ENCODE assay signal across 1 cellular context in the genomic region with DNA sequence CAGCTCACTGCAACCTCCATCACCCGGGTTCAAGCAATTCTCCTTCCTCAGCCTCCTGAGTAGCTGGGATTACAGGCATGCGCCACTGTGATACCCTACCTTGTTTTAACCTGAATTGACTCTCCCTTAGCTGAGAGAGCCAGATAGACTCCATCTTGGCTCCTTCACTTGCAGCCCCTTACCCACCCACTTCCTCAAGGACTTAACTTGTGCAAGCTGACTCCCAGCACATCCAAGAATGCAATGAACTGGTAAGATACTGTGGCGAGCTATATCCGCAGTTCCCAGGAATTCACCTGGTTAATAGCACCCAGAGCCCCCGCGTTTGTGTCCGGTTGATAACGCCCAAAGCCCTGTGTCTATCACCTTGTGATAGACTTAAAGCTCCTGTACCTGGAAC.
TF ChIP-seq lines count a peak whose summit lies in the region.
"Not testable (repeated sequence)": the region's sequence is repeated elsewhere in the genome, so short reads cannot be mapped to it uniquely, and the experiment has no call there.

No MANE protein-coding gene starts in this region.

TF ChIP-seq in K562, 482 proteins besides CTCF, POLR2A, EP300 and RAD21 (continues in another document):
- TF ChIP-seq, protein P1, sequence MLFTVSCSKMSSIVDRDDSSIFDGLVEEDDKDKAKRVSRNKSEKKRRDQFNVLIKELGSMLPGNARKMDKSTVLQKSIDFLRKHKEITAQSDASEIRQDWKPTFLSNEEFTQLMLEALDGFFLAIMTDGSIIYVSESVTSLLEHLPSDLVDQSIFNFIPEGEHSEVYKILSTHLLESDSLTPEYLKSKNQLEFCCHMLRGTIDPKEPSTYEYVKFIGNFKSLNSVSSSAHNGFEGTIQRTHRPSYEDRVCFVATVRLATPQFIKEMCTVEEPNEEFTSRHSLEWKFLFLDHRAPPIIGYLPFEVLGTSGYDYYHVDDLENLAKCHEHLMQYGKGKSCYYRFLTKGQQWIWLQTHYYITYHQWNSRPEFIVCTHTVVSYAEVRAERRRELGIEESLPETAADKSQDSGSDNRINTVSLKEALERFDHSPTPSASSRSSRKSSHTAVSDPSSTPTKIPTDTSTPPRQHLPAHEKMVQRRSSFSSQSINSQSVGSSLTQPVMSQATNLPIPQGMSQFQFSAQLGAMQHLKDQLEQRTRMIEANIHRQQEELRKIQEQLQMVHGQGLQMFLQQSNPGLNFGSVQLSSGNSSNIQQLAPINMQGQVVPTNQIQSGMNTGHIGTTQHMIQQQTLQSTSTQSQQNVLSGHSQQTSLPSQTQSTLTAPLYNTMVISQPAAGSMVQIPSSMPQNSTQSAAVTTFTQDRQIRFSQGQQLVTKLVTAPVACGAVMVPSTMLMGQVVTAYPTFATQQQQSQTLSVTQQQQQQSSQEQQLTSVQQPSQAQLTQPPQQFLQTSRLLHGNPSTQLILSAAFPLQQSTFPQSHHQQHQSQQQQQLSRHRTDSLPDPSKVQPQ (CRISPR knock-in tag; IDR thresholded peaks at IDR 0.05; ENCODE audit: borderline replicate concordance) = peak; percentile 43; the same call in 1 of the 2 replicates
- TF ChIP-seq, protein P2, sequence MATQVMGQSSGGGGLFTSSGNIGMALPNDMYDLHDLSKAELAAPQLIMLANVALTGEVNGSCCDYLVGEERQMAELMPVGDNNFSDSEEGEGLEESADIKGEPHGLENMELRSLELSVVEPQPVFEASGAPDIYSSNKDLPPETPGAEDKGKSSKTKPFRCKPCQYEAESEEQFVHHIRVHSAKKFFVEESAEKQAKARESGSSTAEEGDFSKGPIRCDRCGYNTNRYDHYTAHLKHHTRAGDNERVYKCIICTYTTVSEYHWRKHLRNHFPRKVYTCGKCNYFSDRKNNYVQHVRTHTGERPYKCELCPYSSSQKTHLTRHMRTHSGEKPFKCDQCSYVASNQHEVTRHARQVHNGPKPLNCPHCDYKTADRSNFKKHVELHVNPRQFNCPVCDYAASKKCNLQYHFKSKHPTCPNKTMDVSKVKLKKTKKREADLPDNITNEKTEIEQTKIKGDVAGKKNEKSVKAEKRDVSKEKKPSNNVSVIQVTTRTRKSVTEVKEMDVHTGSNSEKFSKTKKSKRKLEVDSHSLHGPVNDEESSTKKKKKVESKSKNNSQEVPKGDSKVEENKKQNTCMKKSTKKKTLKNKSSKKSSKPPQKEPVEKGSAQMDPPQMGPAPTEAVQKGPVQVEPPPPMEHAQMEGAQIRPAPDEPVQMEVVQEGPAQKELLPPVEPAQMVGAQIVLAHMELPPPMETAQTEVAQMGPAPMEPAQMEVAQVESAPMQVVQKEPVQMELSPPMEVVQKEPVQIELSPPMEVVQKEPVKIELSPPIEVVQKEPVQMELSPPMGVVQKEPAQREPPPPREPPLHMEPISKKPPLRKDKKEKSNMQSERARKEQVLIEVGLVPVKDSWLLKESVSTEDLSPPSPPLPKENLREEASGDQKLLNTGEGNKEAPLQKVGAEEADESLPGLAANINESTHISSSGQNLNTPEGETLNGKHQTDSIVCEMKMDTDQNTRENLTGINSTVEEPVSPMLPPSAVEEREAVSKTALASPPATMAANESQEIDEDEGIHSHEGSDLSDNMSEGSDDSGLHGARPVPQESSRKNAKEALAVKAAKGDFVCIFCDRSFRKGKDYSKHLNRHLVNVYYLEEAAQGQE (CRISPR knock-in tag; IDR thresholded peaks at IDR 0.05; ENCODE audit: low read depth) = 0 out of 2 replicates have a peak, but pooled peaks have one; percentile 40
- 0 out of 2 replicates have a peak, but pooled peaks have one; percentile 44 for TF ChIP-seq SMAD3 (CRISPR knock-in tag; conservative IDR thresholded peaks at IDR 0.05)
- TF ChIP-seq, protein P3, sequence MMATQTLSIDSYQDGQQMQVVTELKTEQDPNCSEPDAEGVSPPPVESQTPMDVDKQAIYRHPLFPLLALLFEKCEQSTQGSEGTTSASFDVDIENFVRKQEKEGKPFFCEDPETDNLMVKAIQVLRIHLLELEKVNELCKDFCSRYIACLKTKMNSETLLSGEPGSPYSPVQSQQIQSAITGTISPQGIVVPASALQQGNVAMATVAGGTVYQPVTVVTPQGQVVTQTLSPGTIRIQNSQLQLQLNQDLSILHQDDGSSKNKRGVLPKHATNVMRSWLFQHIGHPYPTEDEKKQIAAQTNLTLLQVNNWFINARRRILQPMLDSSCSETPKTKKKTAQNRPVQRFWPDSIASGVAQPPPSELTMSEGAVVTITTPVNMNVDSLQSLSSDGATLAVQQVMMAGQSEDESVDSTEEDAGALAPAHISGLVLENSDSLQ (IDR thresholded peaks at IDR 0.05) = peak; percentile 50; the same call in 1 of the 2 replicates
- peak; percentile 75 for TF ChIP-seq ZNF766 (CRISPR knock-in tag; conservative IDR thresholded peaks at IDR 0.05)
- 0 out of 2 replicates have a peak, but pooled peaks have one; percentile 65 for TF ChIP-seq ZNF830 (CRISPR knock-in tag; IDR thresholded peaks at IDR 0.05)
- peak; percentile 82 for TF ChIP-seq TCF3 (CRISPR knock-in tag; IDR thresholded peaks at IDR 0.05)
- TF ChIP-seq, protein P4, sequence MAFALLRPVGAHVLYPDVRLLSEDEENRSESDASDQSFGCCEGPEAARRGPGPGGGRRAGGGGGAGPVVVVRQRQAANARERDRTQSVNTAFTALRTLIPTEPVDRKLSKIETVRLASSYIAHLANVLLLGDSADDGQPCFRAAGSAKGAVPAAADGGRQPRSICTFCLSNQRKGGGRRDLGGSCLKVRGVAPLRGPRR (CRISPR knock-in tag; IDR thresholded peaks at IDR 0.05) = peak; percentile 88
- TF ChIP-seq, protein P5, sequence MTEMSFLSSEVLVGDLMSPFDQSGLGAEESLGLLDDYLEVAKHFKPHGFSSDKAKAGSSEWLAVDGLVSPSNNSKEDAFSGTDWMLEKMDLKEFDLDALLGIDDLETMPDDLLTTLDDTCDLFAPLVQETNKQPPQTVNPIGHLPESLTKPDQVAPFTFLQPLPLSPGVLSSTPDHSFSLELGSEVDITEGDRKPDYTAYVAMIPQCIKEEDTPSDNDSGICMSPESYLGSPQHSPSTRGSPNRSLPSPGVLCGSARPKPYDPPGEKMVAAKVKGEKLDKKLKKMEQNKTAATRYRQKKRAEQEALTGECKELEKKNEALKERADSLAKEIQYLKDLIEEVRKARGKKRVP (CRISPR knock-in tag; IDR thresholded peaks at IDR 0.05) = peak; percentile 60; the same call in 1 of the 2 replicates
- not testable (repeated sequence) for TF ChIP-seq ATF1 (CRISPR knock-in tag; IDR thresholded peaks at IDR 0.05)
- 0 out of 2 replicates have a peak, but pooled peaks have one; percentile 13 for TF ChIP-seq ATF1 (tag; IDR thresholded peaks at IDR 0.05)
- TF ChIP-seq, protein P6, sequence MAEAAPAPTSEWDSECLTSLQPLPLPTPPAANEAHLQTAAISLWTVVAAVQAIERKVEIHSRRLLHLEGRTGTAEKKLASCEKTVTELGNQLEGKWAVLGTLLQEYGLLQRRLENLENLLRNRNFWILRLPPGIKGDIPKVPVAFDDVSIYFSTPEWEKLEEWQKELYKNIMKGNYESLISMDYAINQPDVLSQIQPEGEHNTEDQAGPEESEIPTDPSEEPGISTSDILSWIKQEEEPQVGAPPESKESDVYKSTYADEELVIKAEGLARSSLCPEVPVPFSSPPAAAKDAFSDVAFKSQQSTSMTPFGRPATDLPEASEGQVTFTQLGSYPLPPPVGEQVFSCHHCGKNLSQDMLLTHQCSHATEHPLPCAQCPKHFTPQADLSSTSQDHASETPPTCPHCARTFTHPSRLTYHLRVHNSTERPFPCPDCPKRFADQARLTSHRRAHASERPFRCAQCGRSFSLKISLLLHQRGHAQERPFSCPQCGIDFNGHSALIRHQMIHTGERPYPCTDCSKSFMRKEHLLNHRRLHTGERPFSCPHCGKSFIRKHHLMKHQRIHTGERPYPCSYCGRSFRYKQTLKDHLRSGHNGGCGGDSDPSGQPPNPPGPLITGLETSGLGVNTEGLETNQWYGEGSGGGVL (CRISPR knock-in tag; IDR thresholded peaks at IDR 0.05) = peak; percentile 78
- TF ChIP-seq KLF6 (CRISPR knock-in tag; IDR thresholded peaks at IDR 0.05; ENCODE audit: borderline replicate concordance) = peak; percentile 96
- TF ChIP-seq, protein P7, sequence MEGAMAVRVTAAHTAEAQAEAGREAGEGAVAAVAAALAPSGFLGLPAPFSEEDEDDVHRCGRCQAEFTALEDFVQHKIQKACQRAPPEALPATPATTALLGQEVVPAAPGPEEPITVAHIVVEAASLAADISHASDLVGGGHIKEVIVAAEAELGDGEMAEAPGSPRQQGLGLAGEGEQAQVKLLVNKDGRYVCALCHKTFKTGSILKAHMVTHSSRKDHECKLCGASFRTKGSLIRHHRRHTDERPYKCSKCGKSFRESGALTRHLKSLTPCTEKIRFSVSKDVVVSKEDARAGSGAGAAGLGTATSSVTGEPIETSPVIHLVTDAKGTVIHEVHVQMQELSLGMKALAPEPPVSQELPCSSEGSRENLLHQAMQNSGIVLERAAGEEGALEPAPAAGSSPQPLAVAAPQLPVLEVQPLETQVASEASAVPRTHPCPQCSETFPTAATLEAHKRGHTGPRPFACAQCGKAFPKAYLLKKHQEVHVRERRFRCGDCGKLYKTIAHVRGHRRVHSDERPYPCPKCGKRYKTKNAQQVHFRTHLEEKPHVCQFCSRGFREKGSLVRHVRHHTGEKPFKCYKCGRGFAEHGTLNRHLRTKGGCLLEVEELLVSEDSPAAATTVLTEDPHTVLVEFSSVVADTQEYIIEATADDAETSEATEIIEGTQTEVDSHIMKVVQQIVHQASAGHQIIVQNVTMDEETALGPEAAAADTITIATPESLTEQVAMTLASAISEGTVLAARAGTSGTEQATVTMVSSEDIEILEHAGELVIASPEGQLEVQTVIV (CRISPR knock-in tag; IDR thresholded peaks at IDR 0.05; ENCODE audit: borderline replicate concordance) = peak; percentile 51; the same call in 1 of the 2 replicates
- TF ChIP-seq ILK (tag; IDR thresholded peaks at IDR 0.05; ENCODE audit: borderline replicate concordance, low read depth) = peak; percentile 75; the same call in 1 of the 2 replicates
- peak; percentile 34; the same call in 1 of the 2 replicates for TF ChIP-seq ZNF134 (CRISPR knock-in tag; conservative IDR thresholded peaks at IDR 0.05)
- 0 out of 2 replicates have a peak, but pooled peaks have one; percentile 63 for TF ChIP-seq ZNF23 (CRISPR knock-in tag; IDR thresholded peaks at IDR 0.05)
- TF ChIP-seq HSF4 (CRISPR knock-in tag; IDR thresholded peaks at IDR 0.05; ENCODE audit: borderline replicate concordance) = peak; percentile 96
- 0 out of 2 replicates have a peak, but pooled peaks have one; percentile 41 for TF ChIP-seq TCFL5 (CRISPR knock-in tag; conservative IDR thresholded peaks at IDR 0.05)
- TF ChIP-seq, protein P8, sequence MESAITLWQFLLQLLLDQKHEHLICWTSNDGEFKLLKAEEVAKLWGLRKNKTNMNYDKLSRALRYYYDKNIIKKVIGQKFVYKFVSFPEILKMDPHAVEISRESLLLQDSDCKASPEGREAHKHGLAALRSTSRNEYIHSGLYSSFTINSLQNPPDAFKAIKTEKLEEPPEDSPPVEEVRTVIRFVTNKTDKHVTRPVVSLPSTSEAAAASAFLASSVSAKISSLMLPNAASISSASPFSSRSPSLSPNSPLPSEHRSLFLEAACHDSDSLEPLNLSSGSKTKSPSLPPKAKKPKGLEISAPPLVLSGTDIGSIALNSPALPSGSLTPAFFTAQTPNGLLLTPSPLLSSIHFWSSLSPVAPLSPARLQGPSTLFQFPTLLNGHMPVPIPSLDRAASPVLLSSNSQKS (CRISPR knock-in tag; IDR thresholded peaks at IDR 0.05) = 0 out of 2 replicates have a peak, but pooled peaks have one; percentile 28
- TF ChIP-seq, protein P9, sequence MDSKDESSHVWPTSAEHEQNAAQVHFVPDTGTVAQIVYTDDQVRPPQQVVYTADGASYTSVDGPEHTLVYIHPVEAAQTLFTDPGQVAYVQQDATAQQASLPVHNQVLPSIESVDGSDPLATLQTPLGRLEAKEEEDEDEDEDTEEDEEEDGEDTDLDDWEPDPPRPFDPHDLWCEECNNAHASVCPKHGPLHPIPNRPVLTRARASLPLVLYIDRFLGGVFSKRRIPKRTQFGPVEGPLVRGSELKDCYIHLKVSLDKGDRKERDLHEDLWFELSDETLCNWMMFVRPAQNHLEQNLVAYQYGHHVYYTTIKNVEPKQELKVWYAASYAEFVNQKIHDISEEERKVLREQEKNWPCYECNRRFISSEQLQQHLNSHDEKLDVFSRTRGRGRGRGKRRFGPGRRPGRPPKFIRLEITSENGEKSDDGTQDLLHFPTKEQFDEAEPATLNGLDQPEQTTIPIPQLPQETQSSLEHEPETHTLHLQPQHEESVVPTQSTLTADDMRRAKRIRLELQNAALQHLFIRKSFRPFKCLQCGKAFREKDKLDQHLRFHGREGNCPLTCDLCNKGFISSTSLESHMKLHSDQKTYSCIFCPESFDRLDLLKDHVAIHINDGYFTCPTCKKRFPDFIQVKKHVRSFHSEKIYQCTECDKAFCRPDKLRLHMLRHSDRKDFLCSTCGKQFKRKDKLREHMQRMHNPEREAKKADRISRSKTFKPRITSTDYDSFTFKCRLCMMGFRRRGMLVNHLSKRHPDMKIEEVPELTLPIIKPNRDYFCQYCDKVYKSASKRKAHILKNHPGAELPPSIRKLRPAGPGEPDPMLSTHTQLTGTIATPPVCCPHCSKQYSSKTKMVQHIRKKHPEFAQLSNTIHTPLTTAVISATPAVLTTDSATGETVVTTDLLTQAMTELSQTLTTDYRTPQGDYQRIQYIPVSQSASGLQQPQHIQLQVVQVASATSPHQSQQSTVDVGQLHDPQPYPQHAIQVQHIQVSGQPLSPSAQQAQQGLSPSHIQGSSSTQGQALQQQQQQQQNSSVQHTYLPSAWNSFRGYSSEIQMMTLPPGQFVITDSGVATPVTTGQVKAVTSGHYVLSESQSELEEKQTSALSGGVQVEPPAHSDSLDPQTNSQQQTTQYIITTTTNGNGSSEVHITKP (IDR thresholded peaks at IDR 0.05; ENCODE audit: partially characterized antibody) = peak; percentile 4
- 0 out of 4 replicates have a peak, but pooled peaks of 1 of the 2 experiments have one; percentile 16 for TF ChIP-seq HDAC1 (IDR thresholded peaks at IDR 0.05)
- 0 out of 2 replicates have a peak, but pooled peaks have one; percentile 12 for TF ChIP-seq CTBP1 (IDR thresholded peaks at IDR 0.05; ENCODE audit: borderline replicate concordance)
- peak; percentile 43; the same call in 1 of the 2 replicates for TF ChIP-seq ZNF140 (CRISPR knock-in tag; IDR thresholded peaks at IDR 0.05)
- TF ChIP-seq PTRF (tag; IDR thresholded peaks at IDR 0.05) = peak; percentile 85
- peak; percentile 58 for TF ChIP-seq TAL1 (IDR thresholded peaks at IDR 0.05)
- peak; percentile 98 for TF ChIP-seq SMAD4 (CRISPR knock-in tag; conservative IDR thresholded peaks at IDR 0.05)
- TF ChIP-seq ZNF239 (CRISPR knock-in tag; IDR thresholded peaks at IDR 0.05) = peak; percentile 78
- TF ChIP-seq, protein P10, sequence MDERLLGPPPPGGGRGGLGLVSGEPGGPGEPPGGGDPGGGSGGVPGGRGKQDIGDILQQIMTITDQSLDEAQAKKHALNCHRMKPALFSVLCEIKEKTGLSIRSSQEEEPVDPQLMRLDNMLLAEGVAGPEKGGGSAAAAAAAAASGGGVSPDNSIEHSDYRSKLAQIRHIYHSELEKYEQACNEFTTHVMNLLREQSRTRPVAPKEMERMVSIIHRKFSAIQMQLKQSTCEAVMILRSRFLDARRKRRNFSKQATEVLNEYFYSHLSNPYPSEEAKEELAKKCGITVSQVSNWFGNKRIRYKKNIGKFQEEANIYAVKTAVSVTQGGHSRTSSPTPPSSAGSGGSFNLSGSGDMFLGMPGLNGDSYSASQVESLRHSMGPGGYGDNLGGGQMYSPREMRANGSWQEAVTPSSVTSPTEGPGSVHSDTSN (CRISPR knock-in tag; IDR thresholded peaks at IDR 0.05; ENCODE audit: low read depth) = not testable (repeated sequence)
- TF ChIP-seq, protein P10 (tag; conservative IDR thresholded peaks at IDR 0.05; ENCODE audit: low read depth) = 0 out of 2 replicates have a peak, but pooled peaks have one; percentile 26
- peak; percentile 64; the same call in 1 of the 2 replicates for TF ChIP-seq ZKSCAN3 (CRISPR knock-in tag; IDR thresholded peaks at IDR 0.05)
- peak; percentile 77; the same call in 1 of the 2 replicates for TF ChIP-seq ERF (CRISPR knock-in tag; IDR thresholded peaks at IDR 0.05)
